Comparison of ENCODE assay signal across 26 cellular contexts in the genomic region with DNA sequence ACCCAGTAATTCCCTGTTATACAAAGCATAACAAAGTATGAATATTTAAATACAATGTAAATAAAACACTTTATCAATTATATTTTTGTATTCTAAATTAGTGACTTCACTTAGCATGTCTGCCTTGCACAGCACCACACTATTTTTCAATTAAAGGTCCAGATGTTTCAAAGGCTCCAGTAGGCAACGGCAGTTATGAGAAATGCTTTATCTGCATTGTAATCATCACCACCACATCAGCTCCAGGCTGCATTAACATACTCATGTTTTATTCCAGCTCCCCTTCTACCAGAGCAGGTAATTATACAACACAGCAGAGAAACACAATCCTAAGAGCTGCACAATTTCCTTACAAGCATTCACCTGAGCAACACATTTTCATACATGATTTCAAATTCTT.
"Had no signal": no experiment of that assay in that cellular context is flagged by ENCODE, and none has a peak within 500 bp of the region (broad histone marks: within the 10 kb centered on the region; RNA-seq: fewer than 3 reads in every experiment).

No MANE protein-coding gene starts in this region.

- H3K4me3 Mint-ChIP-seq: activated CD4-positive, alpha-beta T cell treated with anti-CD3 and anti-CD28 coated beads, Interleukin-2, amount 10 ng/mL, durations not matched to agents 24 days and 14 days; activated CD8-positive, alpha-beta T cell treated with anti-CD3 and anti-CD28 coated beads for 36 hours; activated naive CD4-positive, alpha-beta T cell treated with anti-CD3 and anti-CD28 coated beads for 36 hours; activated T-cell treated with anti-CD3 and anti-CD28 coated beads, Interleukin-2, amount 50 U/mL, for 24 hours; brain; T-helper 1 cell treated with Interleukin-12 subunit alpha and Interleukin-12 subunit beta and Interleukin-4 antibody, amounts not matched to agents 30 μg/mL and 1 μg/mL, for 36 hours; T-helper 2 cell treated with Interferon-gamma antibody and Interleukin-4, amounts not matched to agents 5 μg/mL and 100 μg/mL, for 36 hours had no signal

- H3K27me3 Mint-ChIP-seq: activated CD4-positive, alpha-beta T cell treated with anti-CD3 and anti-CD28 coated beads, Interleukin-2, amount 10 ng/mL, durations not matched to agents 24 days and 14 days; activated CD8-positive, alpha-beta T cell treated with anti-CD3 and anti-CD28 coated beads for 36 hours; activated T-cell treated with anti-CD3 and anti-CD28 coated beads, Interleukin-2, amount 50 U/mL, for 24 hours; brain had no signal

- H3K27ac ChIP-seq: PC-9, RWPE1 had no signal

- H3K4me2 ChIP-seq: PC-9 had no signal

- H3K4me3 ChIP-seq: PC-9 had no signal

- H3K27ac Mint-ChIP-seq: activated CD4-positive, alpha-beta T cell treated with anti-CD3 and anti-CD28 coated beads, Interleukin-2, amount 10 ng/mL, durations not matched to agents 24 days and 14 days; activated CD8-positive, alpha-beta T cell treated with anti-CD3 and anti-CD28 coated beads for 36 hours; activated naive CD4-positive, alpha-beta T cell treated with anti-CD3 and anti-CD28 coated beads for 36 hours; activated naive CD4-positive, alpha-beta T cell treated with anti-CD3 and anti-CD28 coated beads, Interleukin-2, amount 50 U/mL, for 72 hours; activated T-cell treated with anti-CD3 and anti-CD28 coated beads, Interleukin-2, amount 50 U/mL, for 24 hours; activated T-helper 2 cell treated with anti-CD3 and anti-CD28 coated beads, Interferon-gamma antibody, Interleukin-2, Interleukin-4, amounts not matched to agents 10 μg/mL and 5 μg/mL and 100 μg/mL, durations not matched to agents 14 hours and 24 hours and 36 hours; T-helper 1 cell treated with Interleukin-12 subunit alpha and Interleukin-12 subunit beta and Interleukin-4 antibody, amounts not matched to agents 30 μg/mL and 1 μg/mL, for 36 hours; T-helper 2 cell treated with Interferon-gamma antibody and Interleukin-4, amounts not matched to agents 5 μg/mL and 100 μg/mL, for 36 hours had no signal

- H2AFZ ChIP-seq: PC-9 had no signal

- H3K9me3 Mint-ChIP-seq: activated CD4-positive, alpha-beta T cell treated with anti-CD3 and anti-CD28 coated beads, Interleukin-2, amount 10 ng/mL, durations not matched to agents 24 days and 14 days; activated CD8-positive, alpha-beta T cell treated with anti-CD3 and anti-CD28 coated beads for 36 hours; activated naive CD4-positive, alpha-beta T cell treated with anti-CD3 and anti-CD28 coated beads for 36 hours; activated naive CD4-positive, alpha-beta T cell treated with anti-CD3 and anti-CD28 coated beads, Interleukin-2, amount 50 U/mL, for 72 hours; activated T-cell treated with anti-CD3 and anti-CD28 coated beads, Interleukin-2, amount 50 U/mL, for 24 hours; activated T-helper 2 cell treated with anti-CD3 and anti-CD28 coated beads, Interferon-gamma antibody, Interleukin-2, Interleukin-4, amounts not matched to agents 10 μg/mL and 5 μg/mL and 100 μg/mL, durations not matched to agents 14 hours and 24 hours and 36 hours; brain; T-helper 1 cell treated with Interleukin-12 subunit alpha and Interleukin-12 subunit beta and Interleukin-4 antibody, amounts not matched to agents 30 μg/mL and 1 μg/mL, for 36 hours; T-helper 2 cell treated with Interferon-gamma antibody and Interleukin-4, amounts not matched to agents 5 μg/mL and 100 μg/mL, for 36 hours had no signal

- DNase-seq: activated CD4-positive, alpha-beta T cell treated with anti-CD3 and anti-CD28 coated beads, Interleukin-2, amount 10 ng/mL, durations not matched to agents 24 days and 14 days; activated CD4-positive, alpha-beta T cell treated with anti-CD3 and anti-CD28 coated beads, Interleukin-2, amount 50 U/mL, for 4 hours; activated CD8-positive, alpha-beta T cell treated with anti-CD3 and anti-CD28 coated beads for 36 hours; activated gamma-delta T cell treated with Interleukin-2 at 50 U/mL for 16 hours; activated naive CD4-positive, alpha-beta T cell treated with anti-CD3 and anti-CD28 coated beads for 36 hours; activated T-cell treated with anti-CD3 and anti-CD28 coated beads, Interleukin-2, amount 50 U/mL, for 24 hours; anterior cingulate cortex; caudate nucleus; cerebellar nuclear complex; KG1; NCI-H1105; NCI-H1436; NCI-H1694; NCI-H1930; NCI-H2081 treated with DMSO at 0.1 percent for 48 hours; NCI-H2227 treated with DMSO at 0.1 percent for 48 hours; NCI-H446; NCI-H510A treated with DMSO at 0.1 percent for 48 hours; PC-9; SIG-M5 had no signal
